In the genomic region with DNA sequence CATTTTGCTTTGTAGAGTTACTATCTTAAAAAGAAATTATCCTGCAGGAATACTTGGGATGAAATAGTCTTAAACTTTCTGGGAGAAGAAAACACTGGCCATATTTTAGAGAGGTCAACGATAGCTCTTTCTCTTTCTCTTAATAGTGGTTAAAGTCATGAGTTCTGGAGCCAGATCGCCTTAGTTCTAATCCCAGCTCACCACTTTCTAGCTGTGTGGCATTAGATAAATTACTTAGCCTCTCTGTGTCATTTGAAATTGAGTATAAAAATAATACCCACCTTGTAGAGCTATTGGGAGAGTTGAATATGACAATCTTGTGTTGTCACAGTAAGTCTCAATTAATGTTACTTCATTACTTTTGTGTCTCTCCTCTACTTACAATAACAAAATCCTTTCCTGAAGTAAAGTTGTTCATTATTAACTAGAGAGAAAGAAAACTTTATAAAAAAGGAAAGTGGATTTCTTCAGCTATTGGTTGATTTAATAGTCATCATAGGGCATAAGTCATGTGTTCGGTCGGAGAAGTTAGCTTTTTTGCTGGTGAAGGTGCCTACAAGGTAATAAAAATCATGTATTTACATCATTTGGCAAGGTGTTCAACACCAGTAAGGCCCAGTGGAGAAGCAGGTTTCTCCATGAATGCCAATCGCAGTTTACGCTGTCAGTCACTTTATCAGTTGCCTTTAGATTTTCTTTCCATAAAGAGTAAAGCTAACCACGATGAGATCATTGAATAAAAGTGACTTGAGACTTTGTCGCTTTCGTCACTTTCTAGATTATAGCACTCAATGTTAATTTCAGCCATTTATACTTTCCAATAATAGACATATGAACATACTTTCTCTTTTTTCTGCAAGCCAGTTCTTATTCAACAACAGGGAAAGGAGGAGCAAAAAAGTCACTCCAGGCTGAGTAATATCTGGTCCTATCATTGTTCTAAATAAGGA, we compare ENCODE assay signal across 1 cellular context.
TF ChIP-seq lines count a peak whose summit lies in the region.

No MANE protein-coding gene starts in this region.

TF ChIP-seq in SK-N-SH treated with all-trans-retinoic acid at 6 μM for 48 hours, 23 proteins besides CTCF, POLR2A, EP300 and RAD21 (continued from another document):
- TF ChIP-seq, protein P1, sequence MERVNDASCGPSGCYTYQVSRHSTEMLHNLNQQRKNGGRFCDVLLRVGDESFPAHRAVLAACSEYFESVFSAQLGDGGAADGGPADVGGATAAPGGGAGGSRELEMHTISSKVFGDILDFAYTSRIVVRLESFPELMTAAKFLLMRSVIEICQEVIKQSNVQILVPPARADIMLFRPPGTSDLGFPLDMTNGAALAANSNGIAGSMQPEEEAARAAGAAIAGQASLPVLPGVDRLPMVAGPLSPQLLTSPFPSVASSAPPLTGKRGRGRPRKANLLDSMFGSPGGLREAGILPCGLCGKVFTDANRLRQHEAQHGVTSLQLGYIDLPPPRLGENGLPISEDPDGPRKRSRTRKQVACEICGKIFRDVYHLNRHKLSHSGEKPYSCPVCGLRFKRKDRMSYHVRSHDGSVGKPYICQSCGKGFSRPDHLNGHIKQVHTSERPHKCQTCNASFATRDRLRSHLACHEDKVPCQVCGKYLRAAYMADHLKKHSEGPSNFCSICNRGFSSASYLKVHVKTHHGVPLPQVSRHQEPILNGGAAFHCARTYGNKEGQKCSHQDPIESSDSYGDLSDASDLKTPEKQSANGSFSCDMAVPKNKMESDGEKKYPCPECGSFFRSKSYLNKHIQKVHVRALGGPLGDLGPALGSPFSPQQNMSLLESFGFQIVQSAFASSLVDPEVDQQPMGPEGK (CRISPR knock-in tag; IDR thresholded peaks at IDR 0.05; ENCODE audit: borderline replicate concordance), result no peak
- TF ChIP-seq ZFP3 (CRISPR knock-in tag; IDR thresholded peaks at IDR 0.05), result no peak
